In the genomic region with DNA sequence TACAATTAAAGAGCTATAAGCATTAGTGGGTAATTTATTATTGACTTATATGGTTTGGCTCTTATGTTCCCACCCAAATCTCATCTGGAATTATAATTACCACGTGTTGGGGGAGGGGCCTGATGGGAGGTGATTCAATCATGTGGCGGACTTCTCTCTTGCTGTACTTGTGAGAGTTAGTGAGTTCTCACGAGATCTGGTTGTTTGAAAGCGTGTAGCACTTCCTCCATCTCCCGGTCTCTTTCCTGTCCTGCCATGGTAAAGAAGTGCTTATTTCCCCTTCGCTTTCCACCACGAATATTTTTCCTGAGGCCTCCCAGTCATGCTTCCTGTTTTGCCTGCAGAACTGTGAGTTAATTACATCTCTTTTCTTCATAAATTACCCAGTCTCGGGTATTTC, we compare ENCODE assay signal across 1 cellular context.
TF ChIP-seq lines count a peak whose summit lies in the region.

No MANE protein-coding gene starts in this region.

TF ChIP-seq in K562, 482 proteins besides CTCF, POLR2A, EP300 and RAD21 (continued from another document):
- TF ChIP-seq, protein P1, sequence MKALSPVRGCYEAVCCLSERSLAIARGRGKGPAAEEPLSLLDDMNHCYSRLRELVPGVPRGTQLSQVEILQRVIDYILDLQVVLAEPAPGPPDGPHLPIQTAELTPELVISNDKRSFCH (CRISPR knock-in tag; IDR thresholded peaks at IDR 0.05): no peak
- TF ChIP-seq, protein P1 (tag; IDR thresholded peaks at IDR 0.05): no peak
- TF ChIP-seq ZNF239 (CRISPR knock-in tag; IDR thresholded peaks at IDR 0.05) (no peak), SPI1 (IDR thresholded peaks at IDR 0.05; ENCODE audit: borderline replicate concordance, low read depth, low read length) (0 out of 2 replicates have a peak, but pooled peaks have one; percentile 30), ZNF311 (CRISPR knock-in tag; IDR thresholded peaks at IDR 0.05) (no peak)
- TF ChIP-seq, protein P2, sequence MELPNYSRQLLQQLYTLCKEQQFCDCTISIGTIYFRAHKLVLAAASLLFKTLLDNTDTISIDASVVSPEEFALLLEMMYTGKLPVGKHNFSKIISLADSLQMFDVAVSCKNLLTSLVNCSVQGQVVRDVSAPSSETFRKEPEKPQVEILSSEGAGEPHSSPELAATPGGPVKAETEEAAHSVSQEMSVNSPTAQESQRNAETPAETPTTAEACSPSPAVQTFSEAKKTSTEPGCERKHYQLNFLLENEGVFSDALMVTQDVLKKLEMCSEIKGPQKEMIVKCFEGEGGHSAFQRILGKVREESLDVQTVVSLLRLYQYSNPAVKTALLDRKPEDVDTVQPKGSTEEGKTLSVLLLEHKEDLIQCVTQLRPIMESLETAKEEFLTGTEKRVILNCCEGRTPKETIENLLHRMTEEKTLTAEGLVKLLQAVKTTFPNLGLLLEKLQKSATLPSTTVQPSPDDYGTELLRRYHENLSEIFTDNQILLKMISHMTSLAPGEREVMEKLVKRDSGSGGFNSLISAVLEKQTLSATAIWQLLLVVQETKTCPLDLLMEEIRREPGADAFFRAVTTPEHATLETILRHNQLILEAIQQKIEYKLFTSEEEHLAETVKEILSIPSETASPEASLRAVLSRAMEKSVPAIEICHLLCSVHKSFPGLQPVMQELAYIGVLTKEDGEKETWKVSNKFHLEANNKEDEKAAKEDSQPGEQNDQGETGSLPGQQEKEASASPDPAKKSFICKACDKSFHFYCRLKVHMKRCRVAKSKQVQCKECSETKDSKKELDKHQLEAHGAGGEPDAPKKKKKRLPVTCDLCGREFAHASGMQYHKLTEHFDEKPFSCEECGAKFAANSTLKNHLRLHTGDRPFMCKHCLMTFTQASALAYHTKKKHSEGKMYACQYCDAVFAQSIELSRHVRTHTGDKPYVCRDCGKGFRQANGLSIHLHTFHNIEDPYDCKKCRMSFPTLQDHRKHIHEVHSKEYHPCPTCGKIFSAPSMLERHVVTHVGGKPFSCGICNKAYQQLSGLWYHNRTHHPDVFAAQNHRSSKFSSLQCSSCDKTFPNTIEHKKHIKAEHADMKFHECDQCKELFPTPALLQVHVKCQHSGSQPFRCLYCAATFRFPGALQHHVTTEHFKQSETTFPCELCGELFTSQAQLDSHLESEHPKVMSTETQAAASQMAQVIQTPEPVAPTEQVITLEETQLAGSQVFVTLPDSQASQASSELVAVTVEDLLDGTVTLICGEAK (IDR thresholded peaks at IDR 0.05): peak; percentile 31; the same call in 1 of the 2 replicates
- TF ChIP-seq, protein P2 (CRISPR knock-in tag; IDR thresholded peaks at IDR 0.05): no peak
TF ChIP-seq in K562: peak in this region for 3.
